ENCODE assay signal across 20 cellular contexts in the genomic region with DNA sequence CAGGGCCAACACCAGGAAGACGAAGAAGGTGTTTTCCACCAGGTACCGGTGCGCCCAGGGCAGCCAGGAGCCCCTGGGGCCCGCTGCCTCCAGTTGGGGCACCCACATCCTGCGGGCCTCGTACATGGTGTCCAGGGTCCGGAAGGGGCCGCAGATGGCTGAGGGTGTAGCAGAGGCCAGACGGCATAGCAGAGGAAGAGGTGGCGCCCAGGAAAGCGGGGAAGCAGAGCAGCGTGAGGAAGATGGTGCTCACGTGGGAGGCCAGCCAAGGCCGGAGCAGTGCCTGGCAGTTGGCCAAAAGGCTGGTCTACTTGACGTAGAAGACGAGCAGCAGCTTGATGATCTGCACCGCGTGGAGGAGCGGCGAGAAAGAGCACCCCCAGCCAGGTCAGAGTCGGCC. TPM values are rescaled to one million over a fixed set of nuclear protein-coding genes. Genes with fewer than 3 reads are reported as not detected.
A peak's percentile ranks its signal among the peaks of the same experiment; 100 is the strongest.
DNase-seq lines count a peak whose midpoint lies in the region; ATAC-seq and TF ChIP-seq lines count a peak whose summit lies in the region.
"Had no signal": no experiment of that assay in that cellular context is flagged by ENCODE, and none has a peak within 500 bp of the region (broad histone marks: within the 10 kb centered on the region; RNA-seq: fewer than 3 reads in every experiment).

No MANE protein-coding gene starts in this region.

- no peak overlapping the region for H3K27ac Mint-ChIP-seq in osteocyte (ENCODE audit: unreplicated experiment)
- H3K27ac Mint-ChIP-seq: CD8-positive, alpha-beta memory T cell; T-helper 17 cell had no signal

- H3K9me3 Mint-ChIP-seq in osteocyte (ENCODE audit: unreplicated experiment): no peaks in the 10 kb centered on the region
- H3K9me3 Mint-ChIP-seq: CD8-positive, alpha-beta memory T cell had no signal

- DNase-seq in NCI-H748 (lab: John Stamatoyannopoulos, UW; ENCODE audit: unreplicated experiment): peak; percentile 86
- DNase-seq in NCI-H748 treated with DMSO at 0.1 percent for 48 hours (lab: John Stamatoyannopoulos, UW): no peak
- DNase-seq in NCI-H2029 (lab: John Stamatoyannopoulos, UW): peak; percentile 85
- peak; percentile 31 to 51 for DNase-seq in SHP77 (lab: John Stamatoyannopoulos, UW)
- DNase-seq in osteocyte (ENCODE audit: extremely low spot score, unreplicated experiment): peak; percentile 80
- DNase-seq in NAMALWA (ENCODE audit: low spot score): no peak
- no peak for DNase-seq in AML-193 (lab: John Stamatoyannopoulos, UW)
- DNase-seq: C1 segment of cervical spinal cord; CD8-positive, alpha-beta memory T cell; GF-D8; GM23248; Kasumi-1; MG63; NCI-H1092; NCI-H1436 treated with DMSO at 0.1 percent for 48 hours; NCI-H2081; NCI-H345; NCI-H526 treated with DMSO at 0.1 percent for 48 hours; T-helper 17 cell had no signal

- no peak overlapping the region for H3K4me3 Mint-ChIP-seq in osteocyte (ENCODE audit: unreplicated experiment)
- H3K4me3 Mint-ChIP-seq: CD8-positive, alpha-beta memory T cell; T-helper 17 cell had no signal

- H3K36me3 Mint-ChIP-seq in osteocyte (ENCODE audit: unreplicated experiment): no peaks in the 10 kb centered on the region

- no peaks in the 10 kb centered on the region for H3K4me1 Mint-ChIP-seq in osteocyte (ENCODE audit: unreplicated experiment)
- H3K4me1 Mint-ChIP-seq: CD8-positive, alpha-beta memory T cell; T-helper 17 cell had no signal

- TF ChIP-seq CTCF in osteocyte (IDR thresholded peaks at IDR 0.05): no peak

- ATAC-seq in GM19467 (IDR thresholded peaks at IDR 0.05; ENCODE audit: unreplicated experiment): no peak
- ATAC-seq: T-helper 17 cell had no signal

- peaks cover 45% of the 10 kb centered on the region for H3K27me3 Mint-ChIP-seq in osteocyte (ENCODE audit: unreplicated experiment)

RNA-seq across cellular contexts. Expression of gene ZNF691, which starts 40.4 kb away (rescaled TPM):
- total RNA-seq in osteocyte: 8.7 and 10.7 TPM in 2 replicates

Comparison
In these comparisons a context has a peak if more than half of its experiments do, and no peak if none do; other contexts are left out.
1. DNase-seq: peak in NCI-H748 (single experiment), NCI-H2029 (single experiment), SHP77 (2 of 2) and osteocyte (single experiment); none in NCI-H748 treated with DMSO at 0.1 percent for 48 hours (single experiment), NAMALWA (single experiment) and AML-193 (0 of 2).